ENCODE assay signal across 12 cellular contexts in the genomic region with DNA sequence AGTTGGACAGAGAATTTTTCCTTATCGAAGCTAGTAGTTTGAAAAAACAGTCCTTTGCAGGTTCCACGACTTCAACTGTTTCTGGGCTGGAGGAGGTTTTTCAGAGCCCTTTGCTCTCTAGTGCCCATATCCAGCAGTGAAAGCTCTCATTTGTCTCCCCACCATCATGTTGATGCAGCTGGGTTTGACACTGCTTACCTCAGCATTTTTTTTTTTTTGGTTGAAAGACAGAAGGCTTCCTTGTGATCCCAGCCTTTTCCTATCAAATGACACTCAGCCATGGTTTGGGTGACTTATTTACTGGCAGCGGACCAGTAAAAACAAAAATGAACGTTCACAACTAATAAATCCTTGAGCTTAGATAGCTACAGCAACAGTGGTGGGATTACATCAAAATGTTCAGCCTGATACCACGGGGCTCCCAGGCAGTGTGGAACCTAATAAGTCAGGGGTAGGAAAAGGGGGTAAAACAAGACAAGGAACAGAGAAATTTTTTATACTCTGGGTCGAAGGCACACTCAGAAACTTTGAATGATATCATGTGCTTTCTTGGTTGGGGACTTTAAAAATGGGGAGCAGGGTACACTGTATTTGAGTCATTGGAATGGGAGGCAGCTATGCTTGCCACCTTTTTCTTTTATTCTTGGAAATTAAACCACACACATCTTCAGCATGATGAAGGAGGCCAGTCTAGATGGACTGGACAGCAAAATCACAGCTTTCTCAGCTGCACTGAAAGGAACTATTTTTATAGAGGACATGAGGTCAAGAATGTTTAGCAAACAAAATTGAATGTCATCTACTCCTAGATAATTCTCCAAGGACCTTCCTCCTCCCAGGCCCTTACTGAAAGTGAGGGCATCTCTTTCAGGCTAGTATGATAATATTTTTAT.
DNase-seq lines count a peak whose midpoint lies in the region; ATAC-seq and TF ChIP-seq lines count a peak whose summit lies in the region.
"Had no signal": no experiment of that assay in that cellular context is flagged by ENCODE, and none has a peak within 500 bp of the region (broad histone marks: within the 10 kb centered on the region; RNA-seq: fewer than 3 reads in every experiment).

No MANE protein-coding gene starts in this region.

- H3K4me1 Mint-ChIP-seq in activated T-cell treated with anti-CD3 and anti-CD28 coated beads, Interleukin-2, amount 50 U/mL, for 24 hours (ENCODE audit: low read depth), result no peaks in the 10 kb centered on the region
- no peaks in the 10 kb centered on the region for H3K4me1 Mint-ChIP-seq in CD4-positive, alpha-beta T cell (ENCODE audit: low read depth)
- H3K4me1 Mint-ChIP-seq: activated naive CD4-positive, alpha-beta T cell treated with anti-CD3 and anti-CD28 coated beads, Interleukin-2, amount 10 ng/mL, durations not matched to agents 7 days and 5 days; B cell had no signal

- peaks cover 0 to 57% (median 23%) of the 10 kb centered on the region in 12 donors for H3K4me1 ChIP-seq in heart left ventricle
- H3K4me1 ChIP-seq in parathyroid adenoma, result no peaks in the 10 kb centered on the region

- H3K4me3 Mint-ChIP-seq in activated T-cell treated with anti-CD3 and anti-CD28 coated beads, Interleukin-2, amount 50 U/mL, for 24 hours, result no peak overlapping the region
- no peak overlapping the region for H3K4me3 Mint-ChIP-seq in CD4-positive, alpha-beta T cell
- H3K4me3 Mint-ChIP-seq: activated naive CD4-positive, alpha-beta T cell treated with anti-CD3 and anti-CD28 coated beads, Interleukin-2, amount 10 ng/mL, durations not matched to agents 7 days and 5 days; B cell had no signal

- POLR2A ChIA-PET in CD4-positive, alpha-beta T cell (lab: Charles Lee), result no interaction called here

- intact Hi-C loops in heart left ventricle (cut with DNase I), result loop anchor here in 4 of 10 donors (5.0 to 10.0 kb wide), 3 partner anchors 56 to 141 kb away; no protein-coding TSS in a partner anchor
- intact Hi-C loops in CD4-positive, alpha-beta T cell (cut with DNase I, micrococcal nuclease), result no loop called here

- DNase-seq in RPMI7951 (ENCODE audit: low read depth) (peak; percentile 9), heart left ventricle (peak in 1 of 5 donors; percentile 29)
- DNase-seq in activated T-cell treated with anti-CD3 and anti-CD28 coated beads, Interleukin-2, amount 50 U/mL, for 24 hours, result no peak
- no peak for DNase-seq in CD4-positive, alpha-beta T cell
- DNase-seq: activated naive CD4-positive, alpha-beta T cell treated with anti-CD3 and anti-CD28 coated beads, Interleukin-2, amount 10 ng/mL, durations not matched to agents 7 days and 5 days; central memory CD4-positive, alpha-beta T cell; NCI-H1417 treated with DMSO at 0.1 percent for 48 hours had no signal

- 49 to 67% (median 57%) methylated on average over 6 of the region's 6 CpGs for WGBS in heart left ventricle, 4 donors

- no peak overlapping the region for H3K4me2 ChIP-seq in parathyroid adenoma (ENCODE audit: low read length)

- H3K27me3 Mint-ChIP-seq in activated T-cell treated with anti-CD3 and anti-CD28 coated beads, Interleukin-2, amount 50 U/mL, for 24 hours, result no peaks in the 10 kb centered on the region
- no peaks in the 10 kb centered on the region for H3K27me3 Mint-ChIP-seq in CD4-positive, alpha-beta T cell
- H3K27me3 Mint-ChIP-seq: activated naive CD4-positive, alpha-beta T cell treated with anti-CD3 and anti-CD28 coated beads, Interleukin-2, amount 10 ng/mL, durations not matched to agents 7 days and 5 days; B cell had no signal

- TF ChIP-seq POLR2A in heart left ventricle (IDR thresholded peaks at IDR 0.05), result no peak

- H3K36me3 Mint-ChIP-seq in activated T-cell treated with anti-CD3 and anti-CD28 coated beads, Interleukin-2, amount 50 U/mL, for 24 hours (ENCODE audit: low read depth), result no peaks in the 10 kb centered on the region
- no peaks in the 10 kb centered on the region for H3K36me3 Mint-ChIP-seq in CD4-positive, alpha-beta T cell (ENCODE audit: low read depth)
- H3K36me3 Mint-ChIP-seq: activated naive CD4-positive, alpha-beta T cell treated with anti-CD3 and anti-CD28 coated beads, Interleukin-2, amount 10 ng/mL, durations not matched to agents 7 days and 5 days had no signal

- no peaks in the 10 kb centered on the region for H3K79me2 ChIP-seq in parathyroid adenoma

- ATAC-seq in GM18907 (IDR thresholded peaks at IDR 0.05; ENCODE audit: unreplicated experiment) (peak; percentile 10), heart left ventricle (peak; percentile 52 to 75 (median 64)), HG03342 (IDR thresholded peaks at IDR 0.05; ENCODE audit: unreplicated experiment) (no peak), HG02642 (IDR thresholded peaks at IDR 0.05; ENCODE audit: poor library complexity, unreplicated experiment) (no peak)
- no peak for ATAC-seq in CD4-positive, alpha-beta T cell (ENCODE audit: poor library complexity)

- CTCF ChIA-PET in CD4-positive, alpha-beta T cell (lab: Charles Lee), result no interaction called here

- H3K9me3 ChIP-seq in heart left ventricle (no peaks in the 10 kb centered on the region), parathyroid adenoma (ENCODE audit: control insufficient read depth, low read length) (no peaks in the 10 kb centered on the region)
- H3K9me3 ChIP-seq in CD4-positive, alpha-beta T cell (ENCODE audit: control insufficient read depth, low read length), result peaks cover 4% of the 10 kb centered on the region

- H3K27me3 ChIP-seq in heart left ventricle (no peaks in the 10 kb centered on the region), parathyroid adenoma (ENCODE audit: control insufficient read depth, insufficient read depth, low read length) (no peaks in the 10 kb centered on the region)
- no peaks in the 10 kb centered on the region for H3K27me3 ChIP-seq in CD4-positive, alpha-beta T cell (ENCODE audit: control insufficient read depth, insufficient read depth, low read length)

- H3K27ac ChIP-seq in heart left ventricle, result peak overlapping the region in 11 of 12 donors; percentile 26 to 78 (median 60)
- H3K27ac ChIP-seq in parathyroid adenoma, result peak overlapping the region; percentile 19
- no peak overlapping the region for H3K27ac ChIP-seq in CD4-positive, alpha-beta T cell (ENCODE audit: low read depth, low read length)

- TF ChIP-seq CTCF in heart left ventricle (IDR thresholded peaks at IDR 0.05), result no peak
- TF ChIP-seq CTCF in parathyroid adenoma (IDR thresholded peaks at IDR 0.05), result no peak
- no peak for TF ChIP-seq CTCF in CD4-positive, alpha-beta T cell (IDR thresholded peaks at IDR 0.05)

- H2AFZ ChIP-seq in parathyroid adenoma, result no peak overlapping the region

- no peak overlapping the region for H3K4me3 ChIP-seq in heart left ventricle
- no peak overlapping the region for H3K4me3 ChIP-seq in parathyroid adenoma (ENCODE audit: low read depth, low read length)

- H3K9me3 Mint-ChIP-seq in activated T-cell treated with anti-CD3 and anti-CD28 coated beads, Interleukin-2, amount 50 U/mL, for 24 hours, result peaks cover 5% of the 10 kb centered on the region
- H3K9me3 Mint-ChIP-seq in CD4-positive, alpha-beta T cell, result peaks cover 12% of the 10 kb centered on the region

- H3K36me3 ChIP-seq in heart left ventricle (no peaks in the 10 kb centered on the region), parathyroid adenoma (ENCODE audit: control insufficient read depth, insufficient read depth, low read length) (no peaks in the 10 kb centered on the region)

- no peak overlapping the region for H3K27ac Mint-ChIP-seq in activated T-cell treated with anti-CD3 and anti-CD28 coated beads, Interleukin-2, amount 50 U/mL, for 24 hours
- H3K27ac Mint-ChIP-seq in CD4-positive, alpha-beta T cell, result no peak overlapping the region
- H3K27ac Mint-ChIP-seq: activated naive CD4-positive, alpha-beta T cell treated with anti-CD3 and anti-CD28 coated beads, Interleukin-2, amount 10 ng/mL, durations not matched to agents 7 days and 5 days; B cell had no signal

- H3K9ac ChIP-seq in parathyroid adenoma, result no peak overlapping the region

Comparison
In these comparisons a context has a peak if more than half of its experiments do, and no peak if none do; other contexts are left out.
1. ATAC-seq: peak in GM18907 (single experiment) and heart left ventricle (4 of 4); none in HG03342 (single experiment), HG02642 (single experiment) and CD4-positive, alpha-beta T cell (single experiment).